8 cellular contexts compared by ENCODE assay signal in the genomic region with DNA sequence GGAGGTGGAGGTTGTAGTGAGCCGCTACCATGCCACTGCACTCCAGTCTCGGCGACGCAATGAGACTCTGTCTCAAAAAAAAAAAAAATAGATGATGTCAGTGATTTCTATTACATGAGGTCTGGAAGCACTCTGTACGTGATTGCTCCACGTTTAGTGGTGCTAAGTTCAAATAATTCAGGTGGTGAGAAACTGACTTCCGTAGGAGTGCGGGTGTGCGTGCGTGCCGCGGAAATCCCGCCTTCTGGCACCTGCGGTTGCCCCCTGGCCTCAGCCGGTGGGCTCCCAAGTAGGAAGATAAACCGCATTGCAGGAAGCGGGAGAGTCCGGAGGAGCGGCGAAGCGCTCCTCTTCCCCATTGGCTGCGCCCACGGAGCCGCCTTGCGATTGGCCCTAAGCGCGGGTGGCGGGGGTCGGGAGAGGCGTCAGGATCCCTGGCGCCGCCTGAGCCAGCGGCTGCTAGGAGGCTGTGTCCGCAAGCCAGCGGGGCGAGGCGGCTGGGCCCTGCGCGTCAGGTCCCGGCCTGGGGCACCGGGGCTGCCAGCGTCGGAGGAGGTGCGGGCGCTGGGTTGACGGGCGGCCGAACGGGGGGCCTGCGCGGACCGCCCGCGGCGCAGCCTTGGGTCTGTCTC. TPM values are rescaled to one million over a fixed set of nuclear protein-coding genes. Genes with fewer than 3 reads are reported as not detected.
DNase-seq lines count a peak whose midpoint lies in the region; ATAC-seq and TF ChIP-seq lines count a peak whose summit lies in the region.
"Not testable (repeated sequence)": the region's sequence is repeated elsewhere in the genome, so short reads cannot be mapped to it uniquely, and the experiment has no call there.

No MANE protein-coding gene starts in this region.

- not testable (repeated sequence) for H3F3A ChIP-seq in Loucy (ENCODE audit: low read depth)

- peak overlapping the region; percentile 62 for H3K27ac Mint-ChIP-seq in T-helper 1 cell treated with Interleukin-12 subunit alpha and Interleukin-12 subunit beta and Interleukin-4 antibody, amounts not matched to agents 30 μg/mL and 1 μg/mL, for 36 hours
- H3K27ac Mint-ChIP-seq in activated naive CD8-positive, alpha-beta T cell treated with anti-CD3 and anti-CD28 coated beads for 36 hours: peak overlapping the region; percentile 34
- H3K27ac Mint-ChIP-seq in nephron progenitor cell: not testable (repeated sequence)

- TF ChIP-seq CTCF in Loucy (conservative IDR thresholded peaks at IDR 0.05; ENCODE audit: low read length); nephron progenitor cell (IDR thresholded peaks at IDR 0.05): not testable (repeated sequence)

- H3K36me3 ChIP-seq in Loucy (ENCODE audit: insufficient read depth, low read length): not testable (repeated sequence)

- H3K27me3 ChIP-seq in Loucy (ENCODE audit: insufficient read depth, low read length, poor library complexity, severe bottlenecking): not testable (repeated sequence)

- peak; percentile 74 for DNase-seq in Caki2 (ENCODE audit: low read depth)
- DNase-seq in activated naive CD8-positive, alpha-beta T cell treated with anti-CD3 and anti-CD28 coated beads for 36 hours: peak; percentile 48
- DNase-seq in globus pallidus (ENCODE audit: low spot score): peak; percentile 31
- peak; percentile 77 for DNase-seq in nephron progenitor cell
- peak; percentile 4 to 23 for DNase-seq in stimulated activated CD8-positive, alpha-beta memory T cell treated with anti-CD3 and anti-CD28 coated beads, Interleukin-7, amount 100 ng/mL, for 1 hour (ENCODE audit: low read depth in 2 of 2)

- H3K4me3 ChIP-seq in Loucy (ENCODE audit: low read length, poor library complexity, severe bottlenecking): peak overlapping the region; percentile 70

- not testable (repeated sequence) for H3K9me3 Mint-ChIP-seq in T-helper 1 cell treated with Interleukin-12 subunit alpha and Interleukin-12 subunit beta and Interleukin-4 antibody, amounts not matched to agents 30 μg/mL and 1 μg/mL, for 36 hours; activated naive CD8-positive, alpha-beta T cell treated with anti-CD3 and anti-CD28 coated beads for 36 hours; nephron progenitor cell

- H2AFZ ChIP-seq in Loucy (ENCODE audit: low read length): peak overlapping the region; percentile 75; the same call in 1 of the 2 replicates

- peaks cover 39% of the 10 kb centered on the region for H3K27me3 Mint-ChIP-seq in T-helper 1 cell treated with Interleukin-12 subunit alpha and Interleukin-12 subunit beta and Interleukin-4 antibody, amounts not matched to agents 30 μg/mL and 1 μg/mL, for 36 hours (ENCODE audit: low read depth)
- peaks cover 17% of the 10 kb centered on the region for H3K27me3 Mint-ChIP-seq in activated naive CD8-positive, alpha-beta T cell treated with anti-CD3 and anti-CD28 coated beads for 36 hours
- peaks cover 21% of the 10 kb centered on the region for H3K27me3 Mint-ChIP-seq in nephron progenitor cell (ENCODE audit: low read depth, poor library complexity)

- not testable (repeated sequence) for H3K4me1 ChIP-seq in Loucy (ENCODE audit: insufficient read depth, low read length, poor library complexity, severe bottlenecking)

- not testable (repeated sequence) for H3K36me3 Mint-ChIP-seq in T-helper 1 cell treated with Interleukin-12 subunit alpha and Interleukin-12 subunit beta and Interleukin-4 antibody, amounts not matched to agents 30 μg/mL and 1 μg/mL, for 36 hours (ENCODE audit: low read depth); activated naive CD8-positive, alpha-beta T cell treated with anti-CD3 and anti-CD28 coated beads for 36 hours; nephron progenitor cell (ENCODE audit: low read depth)

- H3K9me2 ChIP-seq in Loucy (replicated peaks; ENCODE audit: low read depth, low read length): not testable (repeated sequence)

- H3K9ac ChIP-seq in Loucy (ENCODE audit: low read depth, low read length, poor library complexity, severe bottlenecking): not testable (repeated sequence)

- H3K4me1 Mint-ChIP-seq in T-helper 1 cell treated with Interleukin-12 subunit alpha and Interleukin-12 subunit beta and Interleukin-4 antibody, amounts not matched to agents 30 μg/mL and 1 μg/mL, for 36 hours (ENCODE audit: low read depth); activated naive CD8-positive, alpha-beta T cell treated with anti-CD3 and anti-CD28 coated beads for 36 hours: not testable (repeated sequence)
- H3K4me1 Mint-ChIP-seq in nephron progenitor cell: peaks cover 17% of the 10 kb centered on the region

- peak; percentile 80 for ATAC-seq in GM21529 (IDR thresholded peaks at IDR 0.05; ENCODE audit: unreplicated experiment)

- not testable (repeated sequence) for H4K20me1 ChIP-seq in Loucy (ENCODE audit: insufficient read depth, low read length, poor library complexity, severe bottlenecking)

- H3K4me3 Mint-ChIP-seq in T-helper 1 cell treated with Interleukin-12 subunit alpha and Interleukin-12 subunit beta and Interleukin-4 antibody, amounts not matched to agents 30 μg/mL and 1 μg/mL, for 36 hours: peak overlapping the region; percentile 80
- peak overlapping the region; percentile 74 for H3K4me3 Mint-ChIP-seq in activated naive CD8-positive, alpha-beta T cell treated with anti-CD3 and anti-CD28 coated beads for 36 hours
- H3K4me3 Mint-ChIP-seq in nephron progenitor cell: peak overlapping the region; percentile 73

- H3K4me2 ChIP-seq in Loucy (ENCODE audit: low read depth, low read length, poor library complexity, severe bottlenecking): peak overlapping the region; percentile 48

- H3K9me3 ChIP-seq in Loucy (ENCODE audit: insufficient read depth, low read depth, low read length): not testable (repeated sequence)

- H3K79me2 ChIP-seq in Loucy (ENCODE audit: insufficient read depth, low read length): not testable (repeated sequence)

- in situ Hi-C loops in Caki2 (cut with HindIII; ENCODE audit: low pct_unique_long_range_greater_than_20kb, low sequenced_read_pairs): not testable (repeated sequence)

RNA-seq across cellular contexts. Expression of gene NIPA1, which starts 28.9 kb away (rescaled TPM):
- total RNA-seq in Caki2 (2014; rRNA removed; shearing (Covaris generic); ENCODE audit: low replicate concordance): 6.5 and 9.6 TPM in 2 replicates
- total RNA-seq in activated naive CD8-positive, alpha-beta T cell treated with anti-CD3 and anti-CD28 coated beads for 36 hours: 1 to 10 TPM; 8.2 to 9.1 TPM

Comparison
In these comparisons a context has a peak if more than half of its experiments do, and no peak if none do; other contexts are left out.
1. Peak in every context shown above with its lines: DNase-seq, ATAC-seq and H3K4me3 ChIP-seq.
2. DNase-seq: peak in every context shown above with its lines; median percentile 77 in nephron progenitor cell; 74 in Caki2; 48 in activated naive CD8-positive, alpha-beta T cell treated with anti-CD3 and anti-CD28 coated beads for 36 hours; 31 in globus pallidus; 14 in stimulated activated CD8-positive, alpha-beta memory T cell treated with anti-CD3 and anti-CD28 coated beads, Interleukin-7, amount 100 ng/mL, for 1 hour.